In the genomic region with DNA sequence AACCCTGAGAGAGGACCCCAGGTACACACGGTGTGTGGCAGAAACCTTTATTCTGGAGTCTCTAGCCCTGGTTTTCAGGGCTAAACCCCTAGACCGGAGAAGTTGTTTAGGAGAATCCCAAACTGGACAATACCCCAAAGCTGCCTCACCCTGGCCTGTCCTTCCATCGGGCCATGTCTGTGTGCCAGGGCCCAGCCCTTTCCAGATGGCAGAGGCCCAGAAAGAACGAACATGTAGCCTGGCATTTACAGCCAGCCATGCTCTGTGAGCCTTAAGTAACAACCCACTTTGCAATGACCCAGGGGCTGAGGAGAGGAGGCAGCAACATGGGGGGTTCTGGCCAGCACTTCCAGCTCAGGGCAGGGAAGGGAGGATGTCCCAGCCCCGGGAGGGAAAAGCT, we compare ENCODE assay signal across 1 cellular context.
TF ChIP-seq lines count a peak whose summit lies in the region.

No MANE protein-coding gene starts in this region.

TF ChIP-seq in H1, 55 proteins besides CTCF, POLR2A, EP300 and RAD21 (continued from another document):
- no peak for TF ChIP-seq SUZ12 (IDR thresholded peaks at IDR 0.05; ENCODE audit: low read length)
- no peak for TF ChIP-seq SIRT6 (IDR thresholded peaks at IDR 0.05; ENCODE audit: low read length)
- no peak for TF ChIP-seq KDM4A (IDR thresholded peaks at IDR 0.05; ENCODE audit: low read depth, low read length, severe bottlenecking)
- TF ChIP-seq RBBP5 (IDR thresholded peaks at IDR 0.05; ENCODE audit: borderline replicate concordance, low read depth, low read length) = no peak
- no peak for TF ChIP-seq CREB1 (IDR thresholded peaks at IDR 0.05)
- TF ChIP-seq, protein P1, sequence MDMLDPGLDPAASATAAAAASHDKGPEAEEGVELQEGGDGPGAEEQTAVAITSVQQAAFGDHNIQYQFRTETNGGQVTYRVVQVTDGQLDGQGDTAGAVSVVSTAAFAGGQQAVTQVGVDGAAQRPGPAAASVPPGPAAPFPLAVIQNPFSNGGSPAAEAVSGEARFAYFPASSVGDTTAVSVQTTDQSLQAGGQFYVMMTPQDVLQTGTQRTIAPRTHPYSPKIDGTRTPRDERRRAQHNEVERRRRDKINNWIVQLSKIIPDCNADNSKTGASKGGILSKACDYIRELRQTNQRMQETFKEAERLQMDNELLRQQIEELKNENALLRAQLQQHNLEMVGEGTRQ (IDR thresholded peaks at IDR 0.05; ENCODE audit: low read length) = no peak
- TF ChIP-seq NRF1 (IDR thresholded peaks at IDR 0.05; ENCODE audit: low read depth, low read length) = no peak
- no peak for TF ChIP-seq PHF8 (conservative IDR thresholded peaks at IDR 0.05; ENCODE audit: low read depth, low read length)
- TF ChIP-seq TCF12 (IDR thresholded peaks at IDR 0.05; ENCODE audit: low read depth, low read length) = no peak
- TF ChIP-seq BRCA1 (IDR thresholded peaks at IDR 0.05; ENCODE audit: low read depth, low read length) = no peak
- no peak for TF ChIP-seq BCL11A (IDR thresholded peaks at IDR 0.05; ENCODE audit: low read depth in 2 of 2, low read length in 2 of 2)
- no peak for TF ChIP-seq TAF1 (IDR thresholded peaks at IDR 0.05; ENCODE audit: low read depth, low read length)
TF ChIP-seq in H1: peak in this region for 0.
